ENCODE assay signal across 8 cellular contexts in the genomic region with DNA sequence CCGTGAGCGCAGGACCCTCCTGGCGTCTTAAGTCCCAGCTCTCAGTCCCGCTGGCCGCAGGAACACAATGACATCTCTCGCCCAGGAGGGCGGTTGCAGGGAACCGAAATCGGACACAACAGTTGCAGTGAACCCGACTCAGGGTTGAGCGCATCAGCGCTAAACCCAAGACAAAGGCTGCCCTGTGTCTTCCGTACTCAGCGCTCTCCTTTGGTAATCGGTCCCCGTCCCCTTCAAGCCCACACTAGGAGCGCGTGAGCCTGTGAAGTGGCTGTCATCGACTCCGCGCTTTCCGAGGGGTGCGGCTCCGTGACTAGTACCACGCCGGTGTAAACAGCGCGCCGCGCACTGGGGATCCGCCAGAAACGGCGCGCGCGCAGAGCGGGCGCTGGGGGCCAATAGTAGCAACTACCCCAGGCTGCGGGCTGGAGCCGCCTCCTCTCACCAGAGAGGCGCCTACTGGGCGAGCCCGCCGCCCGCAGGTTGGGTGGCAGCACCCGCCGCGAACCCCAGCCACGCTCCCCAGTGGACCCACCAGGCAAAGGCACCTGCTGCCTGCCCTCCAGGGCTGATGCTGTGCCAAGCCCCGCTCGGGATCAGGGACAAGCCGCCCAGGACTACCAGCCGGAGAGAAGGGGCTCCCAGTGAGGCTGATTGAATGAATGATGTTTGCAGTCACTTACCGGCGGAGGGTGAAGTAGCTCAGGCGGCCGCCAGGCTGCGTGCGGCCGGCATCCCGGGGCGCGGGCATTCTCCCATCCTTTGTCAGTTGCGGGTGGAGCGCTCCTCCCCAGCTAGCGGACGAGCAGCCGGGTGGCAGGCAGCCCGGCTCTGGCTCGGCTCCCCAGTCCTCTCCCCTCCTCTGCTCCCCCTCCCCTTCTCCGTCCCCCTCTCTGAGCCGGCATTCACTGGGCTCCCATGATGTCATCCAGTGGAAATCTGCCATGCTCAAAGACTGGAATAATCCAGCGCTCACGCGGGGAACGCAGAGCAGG.
A peak's percentile ranks its signal among the peaks of the same experiment; 100 is the strongest.
DNase-seq lines count a peak whose midpoint lies in the region; ATAC-seq and TF ChIP-seq lines count a peak whose summit lies in the region.

No MANE protein-coding gene starts in this region.

- no peaks in the 10 kb centered on the region for H3K4me1 Mint-ChIP-seq in effector memory CD8-positive, alpha-beta T cell (ENCODE audit: low read depth in 2 of 2)
- H3K4me1 Mint-ChIP-seq in activated T-helper 2 cell treated with anti-CD3 and anti-CD28 coated beads, Interferon-gamma antibody, Interleukin-2, Interleukin-4, amounts not matched to agents 10 μg/mL and 5 μg/mL and 100 μg/mL, durations not matched to agents 14 hours and 24 hours and 36 hours (ENCODE audit: low read depth): no peaks in the 10 kb centered on the region

- intact Hi-C loops in activated T-helper 2 cell treated with anti-CD3 and anti-CD28 coated beads, Interferon-gamma antibody, Interleukin-2, Interleukin-4, amounts not matched to agents 10 μg/mL and 5 μg/mL and 100 μg/mL, durations not matched to agents 14 hours and 24 hours and 36 hours (cut with micrococcal nuclease): no loop called here

- H3K4me3 ChIP-seq in NT2/D1 (ENCODE audit: insufficient read length, low read depth): peak overlapping the region; percentile 56
- no peak overlapping the region for H3K4me3 ChIP-seq in parathyroid adenoma (ENCODE audit: low read depth, low read length)

- peak overlapping the region; percentile 42 for H3K4me2 ChIP-seq in parathyroid adenoma (ENCODE audit: low read length)

- no peaks in the 10 kb centered on the region for H3K9me3 Mint-ChIP-seq in effector memory CD8-positive, alpha-beta T cell
- H3K9me3 Mint-ChIP-seq in activated T-helper 2 cell treated with anti-CD3 and anti-CD28 coated beads, Interferon-gamma antibody, Interleukin-2, Interleukin-4, amounts not matched to agents 10 μg/mL and 5 μg/mL and 100 μg/mL, durations not matched to agents 14 hours and 24 hours and 36 hours: no peaks in the 10 kb centered on the region

- H3K27me3 ChIP-seq in NT2/D1 (ENCODE audit: insufficient read depth, insufficient read length) (peaks cover 42% of the 10 kb centered on the region), parathyroid adenoma (ENCODE audit: control insufficient read depth, insufficient read depth, low read length) (no peaks in the 10 kb centered on the region)

- H3K79me2 ChIP-seq in parathyroid adenoma: no peaks in the 10 kb centered on the region

- no peak overlapping the region for H3K27ac Mint-ChIP-seq in effector memory CD8-positive, alpha-beta T cell
- no peak overlapping the region for H3K27ac Mint-ChIP-seq in activated T-helper 2 cell treated with anti-CD3 and anti-CD28 coated beads, Interferon-gamma antibody, Interleukin-2, Interleukin-4, amounts not matched to agents 10 μg/mL and 5 μg/mL and 100 μg/mL, durations not matched to agents 14 hours and 24 hours and 36 hours

- H3K36me3 ChIP-seq in NT2/D1 (ENCODE audit: insufficient read depth, insufficient read length, low read length): no peaks in the 10 kb centered on the region
- H3K36me3 ChIP-seq in parathyroid adenoma (ENCODE audit: control insufficient read depth, insufficient read depth, low read length): no peaks in the 10 kb centered on the region

- H3K4me1 ChIP-seq in NT2/D1 (ENCODE audit: insufficient read depth, insufficient read length) (no peaks in the 10 kb centered on the region), parathyroid adenoma (no peaks in the 10 kb centered on the region)

- H3K9ac ChIP-seq in NT2/D1 (ENCODE audit: insufficient read length, low read depth) (no peak overlapping the region), parathyroid adenoma (no peak overlapping the region)

- no peaks in the 10 kb centered on the region for H3K36me3 Mint-ChIP-seq in effector memory CD8-positive, alpha-beta T cell (ENCODE audit: insufficient read depth)
- no peaks in the 10 kb centered on the region for H3K36me3 Mint-ChIP-seq in activated T-helper 2 cell treated with anti-CD3 and anti-CD28 coated beads, Interferon-gamma antibody, Interleukin-2, Interleukin-4, amounts not matched to agents 10 μg/mL and 5 μg/mL and 100 μg/mL, durations not matched to agents 14 hours and 24 hours and 36 hours (ENCODE audit: low read depth)

- H3K9me3 ChIP-seq in NT2/D1 (ENCODE audit: insufficient read depth, low read length): no peaks in the 10 kb centered on the region
- H3K9me3 ChIP-seq in parathyroid adenoma (ENCODE audit: control insufficient read depth, low read length): no peaks in the 10 kb centered on the region

- peak; percentile 9 for TF ChIP-seq CTCF in GM12873 (IDR thresholded peaks at IDR 0.05; ENCODE audit: insufficient read depth, low read depth, low read length, missing control alignments)
- TF ChIP-seq CTCF in parathyroid adenoma (IDR thresholded peaks at IDR 0.05): no peak

- no peak overlapping the region for H2AFZ ChIP-seq in parathyroid adenoma

- H3K4me3 Mint-ChIP-seq in effector memory CD8-positive, alpha-beta T cell: no peak overlapping the region
- no peak overlapping the region for H3K4me3 Mint-ChIP-seq in activated T-helper 2 cell treated with anti-CD3 and anti-CD28 coated beads, Interferon-gamma antibody, Interleukin-2, Interleukin-4, amounts not matched to agents 10 μg/mL and 5 μg/mL and 100 μg/mL, durations not matched to agents 14 hours and 24 hours and 36 hours (ENCODE audit: low read depth)

- no peak for ATAC-seq in GM18502 (IDR thresholded peaks at IDR 0.05; ENCODE audit: poor library complexity, unreplicated experiment)
- no peak for ATAC-seq in effector memory CD8-positive, alpha-beta T cell (replicated peaks)

- H3K27me3 Mint-ChIP-seq in effector memory CD8-positive, alpha-beta T cell: peaks cover 0 to 7% of the 10 kb centered on the region in 2 donors
- H3K27me3 Mint-ChIP-seq in activated T-helper 2 cell treated with anti-CD3 and anti-CD28 coated beads, Interferon-gamma antibody, Interleukin-2, Interleukin-4, amounts not matched to agents 10 μg/mL and 5 μg/mL and 100 μg/mL, durations not matched to agents 14 hours and 24 hours and 36 hours (ENCODE audit: low read depth): peaks cover 24% of the 10 kb centered on the region

- no peak overlapping the region for H3K27ac ChIP-seq in parathyroid adenoma

- DNase-seq in NT2/D1 (ENCODE audit: low read depth, low spot score) (peak; percentile 23), foreskin melanocyte (peak; percentile 1), COR-L47 (lab: John Stamatoyannopoulos, UW) (no peak)
- DNase-seq in effector memory CD8-positive, alpha-beta T cell: no peak
- DNase-seq in activated T-helper 2 cell treated with anti-CD3 and anti-CD28 coated beads, Interferon-gamma antibody, Interleukin-2, Interleukin-4, amounts not matched to agents 10 μg/mL and 5 μg/mL and 100 μg/mL, durations not matched to agents 14 hours and 24 hours and 36 hours (ENCODE audit: low spot score): no peak

Comparison
In these comparisons a context has a peak if more than half of its experiments do, and no peak if none do; other contexts are left out.
1. DNase-seq: peak in NT2/D1 (single experiment) and foreskin melanocyte (single experiment); none in effector memory CD8-positive, alpha-beta T cell (0 of 3), activated T-helper 2 cell treated with anti-CD3 and anti-CD28 coated beads, Interferon-gamma antibody, Interleukin-2, Interleukin-4, amounts not matched to agents 10 μg/mL and 5 μg/mL and 100 μg/mL, durations not matched to agents 14 hours and 24 hours and 36 hours (single experiment) and COR-L47 (single experiment).